ENCODE assay signal across 8 cellular contexts in the genomic region with DNA sequence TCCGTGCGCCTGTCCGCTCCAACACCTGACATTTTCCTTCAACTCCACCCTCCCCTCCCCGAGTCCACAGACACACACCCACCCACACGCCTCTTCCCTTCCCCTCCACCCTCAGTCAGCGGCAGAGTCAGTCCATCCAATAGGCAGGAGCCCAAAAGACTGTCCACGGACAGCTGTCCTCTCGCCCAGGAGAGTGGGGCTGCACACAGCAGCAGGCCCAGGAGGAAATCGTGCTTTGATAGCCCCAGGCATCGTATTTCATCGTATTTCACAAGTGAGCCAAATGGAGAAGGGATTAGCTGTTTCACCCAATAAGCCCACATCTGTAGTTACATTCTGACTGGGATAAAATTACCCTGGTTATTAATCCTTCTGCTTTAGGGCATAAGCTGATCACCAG.
DNase-seq lines count a peak whose midpoint lies in the region; ATAC-seq and TF ChIP-seq lines count a peak whose summit lies in the region.

No MANE protein-coding gene starts in this region.

- TF ChIP-seq POLR2A in uterus (IDR thresholded peaks at IDR 0.05): no peak

- DNase-seq in Right ventricle myocardium inferior (ENCODE audit: missing footprints) (no peak), cardiac septum (ENCODE audit: low spot score) (no peak), left lung (no peak), uterus (peak; percentile 70 to 74), OCI-M1 (lab: John Stamatoyannopoulos, UW) (no peak)

- H3K27me3 Mint-ChIP-seq in activated naive CD8-positive, alpha-beta T cell: peaks cover 2% of the 10 kb centered on the region

- no peak for TF ChIP-seq CTCF in left lung (IDR thresholded peaks at IDR 0.05)
- TF ChIP-seq CTCF in uterus (IDR thresholded peaks at IDR 0.05): no peak

- no peaks in the 10 kb centered on the region for H3K36me3 Mint-ChIP-seq in activated naive CD8-positive, alpha-beta T cell

- peaks cover 34% of the 10 kb centered on the region for H3K4me1 Mint-ChIP-seq in activated naive CD8-positive, alpha-beta T cell (ENCODE audit: low read depth)

- H3K27ac Mint-ChIP-seq in activated naive CD8-positive, alpha-beta T cell: no peak overlapping the region

- H3K4me3 ChIP-seq in left lung (peak overlapping the region in 1 of 2 donors; percentile 64), uterus (peak overlapping the region; percentile 49 to 57)

- H3K9me3 ChIP-seq in left lung (no peaks in the 10 kb centered on the region), uterus (no peaks in the 10 kb centered on the region)

- H3K27ac ChIP-seq in left lung (peak overlapping the region; percentile 71 to 82), uterus (peak overlapping the region; percentile 85 to 96)

- H3K27me3 ChIP-seq in left lung (peaks cover 0 to 5% of the 10 kb centered on the region in 2 donors), uterus (no peaks in the 10 kb centered on the region)

- intact Hi-C loops in Right ventricle myocardium inferior (cut with DNase I): loop anchor here (5.0 to 10.0 kb wide), 5 partner anchors 93 to 849 kb away; a partner anchor contains a TSS
- intact Hi-C loops in cardiac septum (cut with DNase I): loop anchor here (5.0 kb wide), 1 partner anchor 158 kb away; no protein-coding TSS in a partner anchor
- intact Hi-C loops in left lung (cut with DNase I): no loop called here
- intact Hi-C loops in uterus (cut with DNase I; ENCODE audit: low total_unique reads): no loop called here

- H3K4me1 ChIP-seq in left lung (peaks cover 0 to 19% of the 10 kb centered on the region in 2 donors), uterus (peaks cover 0 to 9% of the 10 kb centered on the region in 2 donors)

- H3K9me3 Mint-ChIP-seq in activated naive CD8-positive, alpha-beta T cell (ENCODE audit: low read depth): no peaks in the 10 kb centered on the region

- peak; percentile 34 for ATAC-seq in Right ventricle myocardium inferior
- ATAC-seq in left lung: no peak
- no peak for ATAC-seq in HG02571 (IDR thresholded peaks at IDR 0.05; ENCODE audit: unreplicated experiment)
- ATAC-seq in GM19397 (IDR thresholded peaks at IDR 0.05; ENCODE audit: unreplicated experiment): no peak

- H3K36me3 ChIP-seq in left lung (no peaks in the 10 kb centered on the region), uterus (no peaks in the 10 kb centered on the region)

- H3K4me3 Mint-ChIP-seq in activated naive CD8-positive, alpha-beta T cell: peak overlapping the region; percentile 89

Comparison
In these comparisons a context has a peak if more than half of its experiments do, and no peak if none do; other contexts are left out.
1. DNase-seq: peak in uterus (2 of 2); none in Right ventricle myocardium inferior (single experiment), cardiac septum (single experiment), left lung (0 of 2) and OCI-M1 (single experiment).
2. intact Hi-C loops: an anchor here in Right ventricle myocardium inferior (5.0 to 10.0 kb wide) and cardiac septum (5.0 kb wide); none called in left lung and uterus.